ENCODE assay signal across 17 cellular contexts in the genomic region with DNA sequence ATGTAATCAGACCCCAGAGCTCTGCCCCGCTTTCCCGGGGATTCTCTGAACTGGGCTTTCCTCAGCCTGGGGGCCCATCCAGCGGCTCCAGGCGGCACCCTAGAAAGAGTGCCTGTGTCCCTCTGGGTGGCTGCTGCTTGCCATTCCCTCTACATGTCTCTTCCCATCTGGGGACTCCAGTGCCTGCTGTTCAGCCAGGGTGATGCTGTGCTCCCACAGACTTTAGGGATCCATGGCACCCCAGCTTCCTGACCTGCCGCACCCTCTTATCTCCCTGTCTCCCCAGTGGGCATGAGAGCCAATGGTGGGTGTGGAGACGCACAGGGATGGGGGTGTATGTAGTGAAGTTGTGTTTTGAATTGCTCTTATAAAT.
"Had no signal": no experiment of that assay in that cellular context is flagged by ENCODE, and none has a peak within 500 bp of the region (broad histone marks: within the 10 kb centered on the region; RNA-seq: fewer than 3 reads in every experiment).

No MANE protein-coding gene starts in this region.

- H3K27me3 ChIP-seq: right lobe of liver, upper lobe of left lung had no signal

- H3K4me1 ChIP-seq: prostate gland had no signal

- H3K9me3 ChIP-seq: prostate gland, right lobe of liver, upper lobe of left lung had no signal

- H3K4me3 ChIP-seq: lung, prostate gland, right lobe of liver, upper lobe of left lung had no signal

- H3K27ac Mint-ChIP-seq: stimulated activated memory B cell treated with anti-CD40 and anti-IgM and Interleukin-4, amounts not matched to agents 10 μg/mL and 1 μg/mL and 100 μg/mL, for 72 hours had no signal

- DNase-seq: activated CD4-positive, alpha-beta T cell treated with anti-CD3 and anti-CD28 coated beads for 4 hours; activated effector memory CD4-positive, alpha-beta T cell treated with Interleukin-2 at 50 U/mL for 16 hours; amniotic stem cell; dermis blood vessel endothelial cell; hypothalamus; naive B cell; nucleus accumbens; right lobe of liver; T1000; upper lobe of left lung; WERI-Rb-1 had no signal

- H3K4me3 Mint-ChIP-seq: brain; stimulated activated memory B cell treated with anti-CD40 and anti-IgM and Interleukin-4, amounts not matched to agents 10 μg/mL and 1 μg/mL and 100 μg/mL, for 72 hours had no signal

- H3K9me3 Mint-ChIP-seq: brain; stimulated activated memory B cell treated with anti-CD40 and anti-IgM and Interleukin-4, amounts not matched to agents 10 μg/mL and 1 μg/mL and 100 μg/mL, for 72 hours had no signal

- H3K27ac ChIP-seq: prostate gland, right lobe of liver, upper lobe of left lung, WERI-Rb-1 had no signal

- ATAC-seq: activated naive CD4-positive, alpha-beta T cell treated with anti-CD3 and anti-CD28 coated beads, Interleukin-2, amount 50 U/mL, for 72 hours; esophagus mucosa; right lobe of liver; stimulated activated memory B cell treated with anti-CD40 and anti-IgM and Interleukin-4, amounts not matched to agents 10 μg/mL and 1 μg/mL and 100 μg/mL, for 72 hours had no signal

- H3K27me3 Mint-ChIP-seq: brain; naive B cell; stimulated activated memory B cell treated with anti-CD40 and anti-IgM and Interleukin-4, amounts not matched to agents 10 μg/mL and 1 μg/mL and 100 μg/mL, for 72 hours had no signal
